Comparison of ENCODE assay signal across 22 cellular contexts in the genomic region with DNA sequence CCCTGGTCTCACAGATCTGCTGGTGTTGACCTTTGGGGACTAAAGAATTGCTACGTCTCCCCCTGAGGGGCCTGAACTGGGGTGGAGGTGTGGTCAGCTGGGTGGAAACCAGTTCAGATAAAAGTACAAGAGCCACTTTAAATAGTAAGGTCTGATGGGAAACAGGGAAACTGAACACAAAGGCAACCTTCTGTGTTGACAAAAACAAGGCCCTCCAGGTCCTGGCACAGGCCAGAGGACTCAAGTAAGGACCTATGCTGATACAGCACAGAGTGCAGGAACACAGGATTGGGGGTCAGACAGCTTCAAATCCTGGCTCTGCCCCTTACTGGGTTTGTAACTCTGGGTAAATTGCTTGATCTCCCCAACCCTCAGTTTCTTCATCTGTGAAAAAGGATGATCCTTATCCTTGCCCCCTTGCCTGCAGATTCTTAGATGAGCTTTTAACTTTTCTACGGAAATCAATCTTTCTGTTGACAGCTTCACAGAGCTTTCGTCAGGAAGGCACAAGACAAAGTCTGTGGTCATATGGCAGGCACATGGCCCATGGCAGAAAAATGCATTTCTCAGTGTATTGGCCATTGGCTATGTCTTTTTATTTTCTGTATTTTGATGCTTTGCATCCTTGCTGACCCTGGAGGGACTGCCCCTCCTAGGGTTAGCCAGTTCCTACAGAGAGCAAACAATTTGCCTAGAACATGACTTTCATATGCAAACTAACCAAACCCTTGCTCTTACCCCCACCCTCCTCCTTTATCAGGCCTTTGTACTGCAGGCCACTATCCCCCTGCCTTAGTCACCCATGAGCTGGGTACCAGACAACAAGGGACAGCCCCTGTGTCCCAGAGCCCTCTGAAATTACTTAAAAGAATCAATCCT. TPM values are rescaled to one million over a fixed set of nuclear protein-coding genes. Genes with fewer than 3 reads are reported as not detected.
DNase-seq lines count a peak whose midpoint lies in the region; ATAC-seq, FAIRE-seq and TF ChIP-seq lines count a peak whose summit lies in the region.
"Had no signal": no experiment of that assay in that cellular context is flagged by ENCODE, and none has a peak within 500 bp of the region (broad histone marks: within the 10 kb centered on the region; RNA-seq: fewer than 3 reads in every experiment).

No MANE protein-coding gene starts in this region.

- intact Hi-C loops in Right ventricle myocardium superior (cut with DNase I): no loop called here
- intact Hi-C loops in right cardiac atrium (cut with DNase I): no loop called here
- intact Hi-C loops in esophagus muscularis mucosa (cut with DNase I): no loop called here

- H3K27ac ChIP-seq in right cardiac atrium (ENCODE audit: low read length): no peak overlapping the region
- peak overlapping the region; percentile 100 for H3K27ac ChIP-seq in WERI-Rb-1
- no peak overlapping the region for H3K27ac ChIP-seq in esophagus muscularis mucosa (replicated peaks in 1 of 4)
- no peak overlapping the region for H3K27ac ChIP-seq in neural progenitor cell
- H3K27ac ChIP-seq: RWPE1 had no signal

- no peaks in the 10 kb centered on the region for H4K20me1 ChIP-seq in neural progenitor cell (ENCODE audit: low read depth)

- TF ChIP-seq CTCF in WERI-Rb-1 (IDR thresholded peaks at IDR 0.05; ENCODE audit: low read depth, low read length) (no peak), esophagus muscularis mucosa (IDR thresholded peaks at IDR 0.05) (no peak), neural progenitor cell (IDR thresholded peaks at IDR 0.05) (no peak)

- H3K9me3 Mint-ChIP-seq in neural progenitor cell: peaks cover 4% of the 10 kb centered on the region
- H3K9me3 Mint-ChIP-seq: CD4-positive, alpha-beta memory T cell had no signal

- no peaks in the 10 kb centered on the region for H3K36me3 Mint-ChIP-seq in neural progenitor cell
- H3K36me3 Mint-ChIP-seq: CD4-positive, alpha-beta memory T cell had no signal

- H3K4me2 ChIP-seq in neural progenitor cell: no peak overlapping the region

- H3K27ac Mint-ChIP-seq in neural progenitor cell: peak overlapping the region; percentile 44

- WGBS in right cardiac atrium: 79% methylated on average over 3 of the region's 3 CpGs
- 80% methylated on average over 3 of the region's 3 CpGs for WGBS in esophagus muscularis mucosa

- no peak for TF ChIP-seq POLR2A in esophagus muscularis mucosa (IDR thresholded peaks at IDR 0.05; ENCODE audit: low read depth)

- H3K27me3 ChIP-seq in right cardiac atrium (ENCODE audit: control insufficient read depth, insufficient read depth) (no peaks in the 10 kb centered on the region), WERI-Rb-1 (ENCODE audit: insufficient read depth, low read depth, severe bottlenecking) (no peaks in the 10 kb centered on the region), esophagus muscularis mucosa (no peaks in the 10 kb centered on the region), neural progenitor cell (no peaks in the 10 kb centered on the region)

- H3K4me1 ChIP-seq in right cardiac atrium (ENCODE audit: control insufficient read depth, insufficient read depth, low read length) (peaks cover 2% of the 10 kb centered on the region), esophagus muscularis mucosa (peaks cover 0 to 4% (median 0%) of the 10 kb centered on the region in 4 donors), neural progenitor cell (no peaks in the 10 kb centered on the region)

- no peaks in the 10 kb centered on the region for H3K36me3 ChIP-seq in WERI-Rb-1
- H3K36me3 ChIP-seq in esophagus muscularis mucosa: no peaks in the 10 kb centered on the region
- no peaks in the 10 kb centered on the region for H3K36me3 ChIP-seq in neural progenitor cell

- H3F3A ChIP-seq in neural progenitor cell (ENCODE audit: low read depth): no peaks in the 10 kb centered on the region

- H3K9me3 ChIP-seq in right cardiac atrium (ENCODE audit: control insufficient read depth, low read length) (no peaks in the 10 kb centered on the region), WERI-Rb-1 (ENCODE audit: severe bottlenecking) (no peaks in the 10 kb centered on the region), esophagus muscularis mucosa (no peaks in the 10 kb centered on the region), neural progenitor cell (ENCODE audit: low read depth) (no peaks in the 10 kb centered on the region)

- no peak for FAIRE-seq in RCC 7860 (lab: Jason Lieb, UNC)
- FAIRE-seq: GM12892, H54 had no signal

- ATAC-seq in Right ventricle myocardium superior (ENCODE audit: poor library complexity) (peak; percentile 12), right cardiac atrium (no peak)

- no peak overlapping the region for H2AFZ ChIP-seq in neural progenitor cell (replicated peaks)

- H3K4me3 Mint-ChIP-seq in neural progenitor cell: no peak overlapping the region
- H3K4me3 Mint-ChIP-seq: CD4-positive, alpha-beta memory T cell had no signal

- DNase-seq in Right ventricle myocardium superior: no peak
- DNase-seq in right cardiac atrium: no peak
- DNase-seq in WERI-Rb-1: no peak
- DNase-seq in esophagus muscularis mucosa (ENCODE audit: extremely low spot score): peak; percentile 60
- no peak for DNase-seq in neural progenitor cell (ENCODE audit: low spot score)
- DNase-seq in RCC 7860 (ENCODE audit: low spot score): no peak
- DNase-seq in COLO829 (ENCODE audit: low spot score): no peak
- no peak for DNase-seq in NCI-H2171 (lab: John Stamatoyannopoulos, UW)
- DNase-seq: 8988T; CD4-positive, alpha-beta memory T cell; IMR-90; Kasumi-1; NCI-H1105; NCI-H2107; NCI-H226; NCI-H69 had no signal

- H3K79me2 ChIP-seq in neural progenitor cell (ENCODE audit: low read depth): no peaks in the 10 kb centered on the region

- TF ChIP-seq EP300 in esophagus muscularis mucosa (IDR thresholded peaks at IDR 0.05): no peak

- H3K9ac ChIP-seq in neural progenitor cell: no peak overlapping the region

- H3K4me1 Mint-ChIP-seq in neural progenitor cell: peaks cover 31% of the 10 kb centered on the region
- H3K4me1 Mint-ChIP-seq: CD4-positive, alpha-beta memory T cell had no signal

- H3K4me3 ChIP-seq in right cardiac atrium (ENCODE audit: low read length): no peak overlapping the region
- H3K4me3 ChIP-seq in WERI-Rb-1 (ENCODE audit: low read depth, low read length): peak overlapping the region; percentile 6; the same call in 1 of the 2 replicates
- no peak overlapping the region for H3K4me3 ChIP-seq in esophagus muscularis mucosa
- no peak overlapping the region for H3K4me3 ChIP-seq in neural progenitor cell

- peaks cover 4% of the 10 kb centered on the region for H3K27me3 Mint-ChIP-seq in neural progenitor cell (ENCODE audit: insufficient read depth, low read depth)

RNA-seq across cellular contexts. Expression of gene NOX5, which starts 24.4 kb away (rescaled TPM):
- not detected for total RNA-seq in Right ventricle myocardium superior
- total RNA-seq in right cardiac atrium: under 1 TPM in 3 of 4 donors, not detected in 1; 0.03 to 0.17 (median 0.06) TPM
- 0.09 TPM for polyA plus RNA-seq in right cardiac atrium
- total RNA-seq in esophagus muscularis mucosa: under 1 TPM; under 0.01 to 0.66 (median 0.34) TPM
- not detected in 2 replicates for total RNA-seq in neural progenitor cell (ENCODE audit: low replicate concordance)
- total RNA-seq: Daoy, IMR-90, OCI-LY7 had no signal
- polyA plus RNA-seq: CD4-positive, alpha-beta memory T cell had no signal

RNA-seq across cellular contexts. Expression of gene SPESP1, which starts 59.8 kb away (rescaled TPM):
- total RNA-seq in Right ventricle myocardium superior (7.6 TPM), right cardiac atrium (10 to 100 TPM in 1 of 4 donors, 1 to 10 TPM in 3; 2.0 to 10.8 (median 7.1) TPM), esophagus muscularis mucosa (1 to 10 TPM; 3.1 to 5.8 (median 3.9) TPM), neural progenitor cell (ENCODE audit: low replicate concordance) (not detected in 2 replicates)
- 4.9 TPM for polyA plus RNA-seq in right cardiac atrium
- total RNA-seq: Daoy, HT1080, OCI-LY7 had no signal
